8 cellular contexts compared by ENCODE assay signal in genomic region chr6:118934461-118935330, GRCh38. TPM values are rescaled to one million over a fixed set of nuclear protein-coding genes. Genes with fewer than 3 reads are reported as not detected.
DNase-seq lines count a peak whose midpoint lies in the region; ATAC-seq and TF ChIP-seq lines count a peak whose summit lies in the region.

Gene MCM9, minus strand, starts transcription at chr6:118935159. Its CDS starts 3,436 bp downstream, at chr6:118931723.

- H3K27me3 ChIP-seq in BJ (ENCODE audit: control insufficient read depth, insufficient read depth, low read length) = no peaks in the 10 kb centered on the region

- peak within 1 kb of the TSS; percentile 54 for H3K4me3 ChIP-seq in BJ (ENCODE audit: low read depth, low read length)
- peak within 1 kb of the TSS; percentile 83 for H3K4me3 ChIP-seq in coronary artery

- DNase-seq in BJ (ENCODE audit: low read depth) (peak; percentile 19), GM19238 (ENCODE audit: insufficient read length, low spot score) (peak; percentile 92), NCI-H526 (lab: John Stamatoyannopoulos, UW) (peak; percentile 72 to 96), coronary artery (ENCODE audit: low spot score) (peak; percentile 88), left colon (peak; percentile 92 to 95)
- DNase-seq in activated CD4-positive, alpha-beta T cell treated with anti-CD3 and anti-CD28 coated beads for 48 hours = peak; percentile 92
- peak; percentile 85 for DNase-seq in stimulated activated CD4-positive, alpha-beta T cell treated with anti-CD3 and anti-CD28 coated beads, Interleukin-1b, Interleukin-23, amount 100 ng/mL, for 48 hours

- POLR2A ChIA-PET in BJ (lab: Charles Lee) = interaction anchor here (0.7 kb wide), 1 partner anchor 37 kb away, joined by 10 read pairs; no protein-coding TSS in a partner anchor

- TF ChIP-seq CTCF in BJ (IDR thresholded peaks at IDR 0.05; ENCODE audit: insufficient read depth, low read depth, low read length) = no peak
- TF ChIP-seq CTCF in coronary artery (IDR thresholded peaks at IDR 0.05) = no peak

- ATAC-seq in HG03439 (IDR thresholded peaks at IDR 0.05; ENCODE audit: unreplicated experiment) = peak; percentile 96
- peak; percentile 95 for ATAC-seq in left colon

- intact Hi-C loops in left colon (cut with DNase I, micrococcal nuclease) = no loop called here

- H3K27ac ChIP-seq in coronary artery = peak within 1 kb of the TSS; percentile 93 to 95

- CTCF ChIA-PET in BJ (lab: Yijun Ruan, JAX) = interaction anchor here (0.6 to 1.0 kb wide), 2 partner anchors 51 to 195 kb away, joined by 3 read pairs; no protein-coding TSS in a partner anchor

- H3K36me3 ChIP-seq in BJ (ENCODE audit: control insufficient read depth, insufficient read depth, low read length) = no peaks in the 10 kb centered on the region

RNA-seq across cellular contexts. Expression of gene MCM9, which starts in this region (rescaled TPM):
- 1.7 and 1.9 TPM in 2 replicates for polyA plus RNA-seq in BJ (2011; rRNA removed)
- polyA minus RNA-seq in BJ (2011; rRNA and poly(A)+ RNA removed) = 6.2 and 8.9 TPM in 2 replicates
- total RNA-seq in left colon = 10 to 100 TPM; 16.2 to 19.0 TPM

Comparison
In these comparisons a context has a peak if more than half of its experiments do, and no peak if none do; other contexts are left out.
1. Peak in every context shown above with its lines: DNase-seq, ATAC-seq, H3K4me3 ChIP-seq and H3K27ac ChIP-seq.
2. DNase-seq: peak in every context shown above with its lines; median percentile 94 in left colon; 92 in GM19238; 92 in activated CD4-positive, alpha-beta T cell treated with anti-CD3 and anti-CD28 coated beads for 48 hours; 88 in coronary artery; 85 in stimulated activated CD4-positive, alpha-beta T cell treated with anti-CD3 and anti-CD28 coated beads, Interleukin-1b, Interleukin-23, amount 100 ng/mL, for 48 hours; 84 in NCI-H526; 19 in BJ.